15 cellular contexts compared by ENCODE assay signal in the genomic region with DNA sequence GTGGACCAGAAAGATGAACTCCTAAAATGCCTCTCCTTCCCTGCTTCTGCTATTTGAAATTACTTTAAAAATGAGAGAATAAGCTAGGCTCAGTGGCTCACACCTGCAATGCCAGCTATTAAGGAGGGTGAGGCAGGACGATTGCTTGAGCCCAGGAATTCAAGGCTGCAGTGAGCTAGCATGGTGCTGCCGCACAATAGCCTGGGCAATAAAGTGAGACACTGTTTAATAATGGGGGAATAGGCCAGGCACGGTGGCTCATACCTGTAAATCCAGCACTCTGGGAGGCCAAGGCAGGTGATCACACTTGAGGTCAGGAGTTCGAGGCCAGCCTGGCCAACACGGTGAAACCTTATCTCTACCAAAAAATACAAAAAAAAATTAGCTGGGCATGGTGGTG.
"Had no signal": no experiment of that assay in that cellular context is flagged by ENCODE, and none has a peak within 500 bp of the region (broad histone marks: within the 10 kb centered on the region; RNA-seq: fewer than 3 reads in every experiment).

No MANE protein-coding gene starts in this region.

- H3K4me3 Mint-ChIP-seq: memory B cell; T-helper 1 cell treated with Interleukin-12 subunit alpha and Interleukin-12 subunit beta and Interleukin-4 antibody, amounts not matched to agents 30 μg/mL and 1 μg/mL, for 36 hours had no signal

- H3K27ac Mint-ChIP-seq: activated T-helper 2 cell treated with anti-CD3 and anti-CD28 coated beads, Interferon-gamma antibody, Interleukin-2, Interleukin-4, amounts not matched to agents 10 μg/mL and 5 μg/mL and 100 μg/mL, durations not matched to agents 14 hours and 24 hours and 36 hours; T-helper 1 cell treated with Interleukin-12 subunit alpha and Interleukin-12 subunit beta and Interleukin-4 antibody, amounts not matched to agents 30 μg/mL and 1 μg/mL, for 36 hours had no signal

- H3K36me3 ChIP-seq: brain microvascular endothelial cell, esophagus muscularis mucosa had no signal

- H3K27ac ChIP-seq: brain microvascular endothelial cell, coronary artery, hepatocyte had no signal

- H3K27me3 ChIP-seq: brain microvascular endothelial cell, esophagus muscularis mucosa, hepatocyte had no signal

- H3K27me3 Mint-ChIP-seq: central memory CD8-positive, alpha-beta T cell; memory B cell had no signal

- H3K4me2 ChIP-seq: hepatocyte had no signal

- H3K9me3 Mint-ChIP-seq: activated T-helper 2 cell treated with anti-CD3 and anti-CD28 coated beads, Interferon-gamma antibody, Interleukin-2, Interleukin-4, amounts not matched to agents 10 μg/mL and 5 μg/mL and 100 μg/mL, durations not matched to agents 14 hours and 24 hours and 36 hours; central memory CD8-positive, alpha-beta T cell; memory B cell; T-helper 1 cell treated with Interleukin-12 subunit alpha and Interleukin-12 subunit beta and Interleukin-4 antibody, amounts not matched to agents 30 μg/mL and 1 μg/mL, for 36 hours had no signal

- ATAC-seq: left ventricle myocardium superior, SK-N-SH treated with all-trans-retinoic acid at 6 μM for 48 hours had no signal

- DNase-seq: activated CD4-positive, alpha-beta T cell treated with anti-CD3 and anti-CD28 coated beads, Interleukin-2, amount 50 U/mL, for 4 hours; activated naive CD4-positive, alpha-beta T cell treated with anti-CD3 and anti-CD28 coated beads, Interleukin-2, amount 50 U/mL, for 16 hours; activated T-cell treated with anti-CD3 and anti-CD28 coated beads for 4 hours; anterior cingulate cortex; brain microvascular endothelial cell; left ventricle myocardium superior; stimulated activated CD4-positive, alpha-beta T cell treated with anti-CD3 and anti-CD28 coated beads, Interleukin-1b, Interleukin-23, amount 100 ng/mL, for 48 hours had no signal

- H3K9me3 ChIP-seq: esophagus muscularis mucosa had no signal

- H3K4me3 ChIP-seq: coronary artery, esophagus muscularis mucosa, hepatocyte had no signal

- H2AFZ ChIP-seq: hepatocyte had no signal
